In genomic region chr16:590875-591200, GRCh38 we compare ENCODE assay signal across 10 cellular contexts. TPM values are rescaled to one million over a fixed set of nuclear protein-coding genes. Genes with fewer than 3 reads are reported as not detected.
DNase-seq lines count a peak whose midpoint lies in the region; ATAC-seq and TF ChIP-seq lines count a peak whose summit lies in the region.
"Had no signal": no experiment of that assay in that cellular context is flagged by ENCODE, and none has a peak within 500 bp of the region (broad histone marks: within the 10 kb centered on the region; RNA-seq: fewer than 3 reads in every experiment).

No MANE protein-coding gene starts in this region.

- H3K9me3 ChIP-seq in iPS-18a (ENCODE audit: control insufficient read depth, low read depth, low read length), result no peaks in the 10 kb centered on the region

- no peak for ATAC-seq in activated CD8-positive, alpha-beta T cell treated with anti-CD3 and anti-CD28 coated beads, Interleukin-2, amount 10 ng/mL, durations not matched to agents 7 days and 5 days
- no peak for ATAC-seq in stimulated activated memory B cell treated with anti-CD40 and anti-IgM and Interleukin-4, amounts not matched to agents 10 μg/mL and 1 μg/mL and 100 μg/mL, for 72 hours
- no peak for ATAC-seq in GM21528 (IDR thresholded peaks at IDR 0.05; ENCODE audit: low FRiP score, unreplicated experiment)

- no peak overlapping the region for H3K9ac ChIP-seq in iPS-18a (ENCODE audit: low read length)

- no peaks in the 10 kb centered on the region for H3K4me1 ChIP-seq in iPS-18a (ENCODE audit: control insufficient read depth, low read depth, low read length)

- H3K27me3 ChIP-seq in iPS-18a (ENCODE audit: control insufficient read depth, insufficient read depth, low read length), result peaks cover 37% of the 10 kb centered on the region

- H3K4me1 Mint-ChIP-seq in HFFc6 (ENCODE audit: low read depth), result peaks cover 34% of the 10 kb centered on the region
- peaks cover 34% of the 10 kb centered on the region for H3K4me1 Mint-ChIP-seq in activated CD8-positive, alpha-beta T cell treated with anti-CD3 and anti-CD28 coated beads, Interleukin-2, amount 10 ng/mL, durations not matched to agents 7 days and 5 days (ENCODE audit: low read depth)
- peaks cover 67% of the 10 kb centered on the region for H3K4me1 Mint-ChIP-seq in stimulated activated memory B cell treated with anti-CD40 and anti-IgM and Interleukin-4, amounts not matched to agents 10 μg/mL and 1 μg/mL and 100 μg/mL, for 72 hours

- DNase-seq in HFFc6 (no peak), GM03348 (ENCODE audit: low spot score) (no peak), NCI-H1694 (lab: John Stamatoyannopoulos, UW) (no peak), NCI-H1092 treated with DMSO at 0.1 percent for 48 hours (lab: John Stamatoyannopoulos, UW) (no peak)
- no peak for DNase-seq in activated CD8-positive, alpha-beta T cell treated with anti-CD3 and anti-CD28 coated beads, Interleukin-2, amount 10 ng/mL, durations not matched to agents 7 days and 5 days
- DNase-seq: posterior cingulate gyrus had no signal

- H3K36me3 Mint-ChIP-seq in HFFc6 (ENCODE audit: low read depth), result peaks cover 4% of the 10 kb centered on the region; the same call in 1 of the 2 replicates
- H3K36me3 Mint-ChIP-seq in activated CD8-positive, alpha-beta T cell treated with anti-CD3 and anti-CD28 coated beads, Interleukin-2, amount 10 ng/mL, durations not matched to agents 7 days and 5 days (ENCODE audit: low read depth), result peaks cover 2% of the 10 kb centered on the region
- H3K36me3 Mint-ChIP-seq in stimulated activated memory B cell treated with anti-CD40 and anti-IgM and Interleukin-4, amounts not matched to agents 10 μg/mL and 1 μg/mL and 100 μg/mL, for 72 hours, result peaks cover 1% of the 10 kb centered on the region

- H3K27me3 Mint-ChIP-seq in HFFc6 (ENCODE audit: insufficient read depth), result peaks cover 8% of the 10 kb centered on the region
- no peaks in the 10 kb centered on the region for H3K27me3 Mint-ChIP-seq in activated CD8-positive, alpha-beta T cell treated with anti-CD3 and anti-CD28 coated beads, Interleukin-2, amount 10 ng/mL, durations not matched to agents 7 days and 5 days (ENCODE audit: low read depth)
- peaks cover 4% of the 10 kb centered on the region for H3K27me3 Mint-ChIP-seq in stimulated activated memory B cell treated with anti-CD40 and anti-IgM and Interleukin-4, amounts not matched to agents 10 μg/mL and 1 μg/mL and 100 μg/mL, for 72 hours

- POLR2A ChIA-PET in activated CD8-positive, alpha-beta T cell treated with anti-CD3 and anti-CD28 coated beads, Interleukin-2, amount 10 ng/mL, durations not matched to agents 7 days and 5 days (lab: Charles Lee), result interaction anchor here (1.5 kb wide), 1 partner anchor 19 kb away, joined by 3 read pairs; no protein-coding TSS in a partner anchor

- peak overlapping the region; percentile 42 for H3K27ac Mint-ChIP-seq in HFFc6
- peak overlapping the region; percentile 65 for H3K27ac Mint-ChIP-seq in activated CD8-positive, alpha-beta T cell treated with anti-CD3 and anti-CD28 coated beads, Interleukin-2, amount 10 ng/mL, durations not matched to agents 7 days and 5 days
- H3K27ac Mint-ChIP-seq in stimulated activated memory B cell treated with anti-CD40 and anti-IgM and Interleukin-4, amounts not matched to agents 10 μg/mL and 1 μg/mL and 100 μg/mL, for 72 hours, result peak overlapping the region; percentile 48

- TF ChIP-seq CTCF in HFFc6 (IDR thresholded peaks at IDR 0.05), result no peak

- peaks cover 5% of the 10 kb centered on the region for H3K36me3 ChIP-seq in iPS-18a (ENCODE audit: control insufficient read depth, low read depth, low read length)

- peak overlapping the region; percentile 91 for H3K4me3 Mint-ChIP-seq in HFFc6
- H3K4me3 Mint-ChIP-seq in activated CD8-positive, alpha-beta T cell treated with anti-CD3 and anti-CD28 coated beads, Interleukin-2, amount 10 ng/mL, durations not matched to agents 7 days and 5 days, result peak overlapping the region; percentile 79
- H3K4me3 Mint-ChIP-seq in stimulated activated memory B cell treated with anti-CD40 and anti-IgM and Interleukin-4, amounts not matched to agents 10 μg/mL and 1 μg/mL and 100 μg/mL, for 72 hours, result peak overlapping the region; percentile 82

- CTCF ChIA-PET in activated CD8-positive, alpha-beta T cell treated with anti-CD3 and anti-CD28 coated beads, Interleukin-2, amount 10 ng/mL, durations not matched to agents 7 days and 5 days (lab: Charles Lee), result no interaction called here

- H3K27ac ChIP-seq in iPS-18a (ENCODE audit: low read length), result no peak overlapping the region

- peak overlapping the region; percentile 65 for H3K4me3 ChIP-seq in iPS-18a (ENCODE audit: low read length)

- no peaks in the 10 kb centered on the region for H3K9me3 Mint-ChIP-seq in HFFc6
- H3K9me3 Mint-ChIP-seq in activated CD8-positive, alpha-beta T cell treated with anti-CD3 and anti-CD28 coated beads, Interleukin-2, amount 10 ng/mL, durations not matched to agents 7 days and 5 days (ENCODE audit: insufficient read depth), result no peaks in the 10 kb centered on the region
- H3K9me3 Mint-ChIP-seq in stimulated activated memory B cell treated with anti-CD40 and anti-IgM and Interleukin-4, amounts not matched to agents 10 μg/mL and 1 μg/mL and 100 μg/mL, for 72 hours, result no peaks in the 10 kb centered on the region

RNA-seq across cellular contexts. Expression of gene RAB40C, which starts 1.0 kb away (rescaled TPM):
- 10 to 100 TPM; 11.3 to 14.8 (median 12.2) TPM for total RNA-seq in HFFc6 (2021; fragmentation: NEBNext Ultra II Directional; extraction: Animal tissue kit (Norgen Biotek cat#: 25700))
- 10 to 100 TPM; 13.1 to 15.0 TPM for total RNA-seq in activated CD8-positive, alpha-beta T cell treated with anti-CD3 and anti-CD28 coated beads, Interleukin-2, amount 10 ng/mL, durations not matched to agents 7 days and 5 days

RNA-seq across cellular contexts. Expression of gene PIGQ, which starts 21.1 kb away (rescaled TPM):
- 10 to 100 TPM; 30.4 to 39.5 (median 35.4) TPM for total RNA-seq in HFFc6 (2021; fragmentation: NEBNext Ultra II Directional; extraction: Animal tissue kit (Norgen Biotek cat#: 25700))
- 10 to 100 TPM; 41.2 to 43.0 TPM for total RNA-seq in activated CD8-positive, alpha-beta T cell treated with anti-CD3 and anti-CD28 coated beads, Interleukin-2, amount 10 ng/mL, durations not matched to agents 7 days and 5 days

RNA-seq across cellular contexts. Expression of gene NHLRC4, which starts 24.0 kb away (rescaled TPM):
- total RNA-seq in HFFc6 (2021; fragmentation: NEBNext Ultra II Directional; extraction: Animal tissue kit (Norgen Biotek cat#: 25700)), result under 1 TPM in 5 of 6 experiments, not detected in 1; 0.24 to 0.58 (median 0.28) TPM
- 1 to 10 TPM; 1.6 TPM for total RNA-seq in activated CD8-positive, alpha-beta T cell treated with anti-CD3 and anti-CD28 coated beads, Interleukin-2, amount 10 ng/mL, durations not matched to agents 7 days and 5 days

RNA-seq across cellular contexts. Expression of gene PRR35, which starts 30.6 kb away (rescaled TPM):
- total RNA-seq in HFFc6 (2021; fragmentation: NEBNext Ultra II Directional; extraction: Animal tissue kit (Norgen Biotek cat#: 25700)), result not detected
- not detected for total RNA-seq in activated CD8-positive, alpha-beta T cell treated with anti-CD3 and anti-CD28 coated beads, Interleukin-2, amount 10 ng/mL, durations not matched to agents 7 days and 5 days
- total RNA-seq: T-helper 2 cell treated with Interferon-gamma antibody and Interleukin-4, amounts not matched to agents 100 ng/mL and 5 ng/mL, for 36 hours had no signal

RNA-seq across cellular contexts. Expression of gene WFIKKN1, which starts 39.9 kb away (rescaled TPM):
- total RNA-seq in HFFc6 (2021; fragmentation: NEBNext Ultra II Directional; extraction: Animal tissue kit (Norgen Biotek cat#: 25700)), result under 1 TPM in 2 of 6 experiments, not detected in 4; 0.02 to 0.14 TPM
- under 1 TPM; 0.47 to 0.68 TPM for total RNA-seq in activated CD8-positive, alpha-beta T cell treated with anti-CD3 and anti-CD28 coated beads, Interleukin-2, amount 10 ng/mL, durations not matched to agents 7 days and 5 days
